In the genomic region with DNA sequence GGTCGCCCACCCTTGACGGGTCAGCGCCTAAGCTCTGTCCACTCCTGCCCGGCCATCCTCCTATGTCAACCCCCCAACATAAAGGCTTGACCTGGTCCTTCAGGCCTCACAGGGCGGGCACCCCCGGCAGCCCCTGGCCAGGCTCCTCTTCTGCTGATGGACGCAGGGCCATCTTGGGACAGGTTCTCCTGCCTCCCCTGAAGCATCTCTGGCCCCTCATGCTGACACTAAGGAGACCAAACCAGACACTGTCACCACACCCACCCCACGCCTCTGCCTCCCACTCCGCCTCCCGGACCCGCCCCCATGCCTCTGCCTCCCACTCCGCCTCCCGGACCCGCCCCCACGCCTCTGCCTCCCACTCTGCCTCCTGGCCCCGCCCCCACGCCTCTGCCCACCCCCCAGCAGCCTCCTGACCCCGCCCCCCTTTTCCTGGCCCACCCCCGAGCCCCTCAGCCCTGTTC, we compare ENCODE assay signal across 26 cellular contexts. TPM values are rescaled to one million over a fixed set of nuclear protein-coding genes. Genes with fewer than 3 reads are reported as not detected.
"Had no signal": no experiment of that assay in that cellular context is flagged by ENCODE, and none has a peak within 500 bp of the region (broad histone marks: within the 10 kb centered on the region; RNA-seq: fewer than 3 reads in every experiment).

No MANE protein-coding gene starts in this region.

- H3K9me3 ChIP-seq: sigmoid colon, upper lobe of right lung had no signal

- FAIRE-seq: astrocyte, colon, endothelial cell of umbilical vein, TTC549 had no signal

- DNase-seq: activated CD4-positive, alpha-beta T cell treated with anti-CD3 and anti-CD28 coated beads for 1 hour; activated CD4-positive, alpha-beta T cell treated with anti-CD3 and anti-CD28 coated beads, Interleukin-2, amount 50 U/mL, for 1 hour; activated naive CD4-positive, alpha-beta T cell; activated naive CD8-positive, alpha-beta T cell treated with anti-CD3 and anti-CD28 coated beads for 36 hours; activated T-cell treated with anti-CD3 and anti-CD28 coated beads, Interleukin-2, amount 50 U/mL, for 1 hour; effector memory CD4-positive, alpha-beta T cell; foreskin melanocyte; left ventricle myocardium superior; mammary epithelial cell; nucleus accumbens; sigmoid colon; stimulated activated CD4-positive, alpha-beta T cell treated with anti-CD3 and anti-CD28 coated beads, Interleukin-2, amount 100 ng/mL, for 48 hours; stimulated activated naive CD4-positive, alpha-beta T cell treated with Interleukin-2 at 50 U/mL for 16 hours; T-cell; WERI-Rb-1 had no signal

- ATAC-seq: esophagus mucosa, left ventricle myocardium superior, T-cell, upper lobe of right lung had no signal

- H3K4me3 ChIP-seq: sigmoid colon, smooth muscle cell, upper lobe of right lung had no signal

- H3K27ac ChIP-seq: sigmoid colon, upper lobe of right lung, WERI-Rb-1 had no signal

- H3K4me1 ChIP-seq: sigmoid colon, upper lobe of right lung had no signal

- H3K27me3 ChIP-seq: sigmoid colon, upper lobe of right lung had no signal

- H3K4me2 ChIP-seq: smooth muscle cell had no signal

- H3K36me3 ChIP-seq: sigmoid colon, upper lobe of right lung, WERI-Rb-1 had no signal

RNA-seq across cellular contexts. Expression of a gene that starts 6.8 kb away (rescaled TPM):
- total RNA-seq: activated naive CD8-positive, alpha-beta T cell treated with anti-CD3 and anti-CD28 coated beads for 36 hours; activated T-helper 2 cell treated with anti-CD3 and anti-CD28 coated beads, Interferon-gamma antibody, Interleukin-2, Interleukin-4, amounts not matched to agents 10 μg/mL and 5 μg/mL and 100 μg/mL, durations not matched to agents 14 hours and 24 hours and 36 hours; astrocyte; dermis microvascular lymphatic vessel endothelial cell; endothelial cell of umbilical vein; esophagus mucosa; left ventricle myocardium superior; mammary epithelial cell; renal cortical epithelial cell; sigmoid colon; smooth muscle cell; subcutaneous adipose tissue; T-cell; upper lobe of right lung had no signal
- polyA plus RNA-seq: endothelial cell of umbilical vein, mammary epithelial cell, sigmoid colon had no signal

RNA-seq across cellular contexts. Expression of a gene that starts 8.8 kb away (rescaled TPM):
- total RNA-seq: activated naive CD8-positive, alpha-beta T cell treated with anti-CD3 and anti-CD28 coated beads for 36 hours; activated T-helper 2 cell treated with anti-CD3 and anti-CD28 coated beads, Interferon-gamma antibody, Interleukin-2, Interleukin-4, amounts not matched to agents 10 μg/mL and 5 μg/mL and 100 μg/mL, durations not matched to agents 14 hours and 24 hours and 36 hours; dermis microvascular lymphatic vessel endothelial cell; endothelial cell of umbilical vein; esophagus mucosa; left ventricle myocardium superior; mammary epithelial cell; renal cortical epithelial cell; sigmoid colon; subcutaneous adipose tissue; T-cell; upper lobe of right lung had no signal
- polyA plus RNA-seq: endothelial cell of umbilical vein, mammary epithelial cell, sigmoid colon, smooth muscle cell had no signal

RNA-seq across cellular contexts. Expression of a gene that starts 31.5 kb away (rescaled TPM):
- total RNA-seq: activated naive CD8-positive, alpha-beta T cell treated with anti-CD3 and anti-CD28 coated beads for 36 hours; activated T-helper 2 cell treated with anti-CD3 and anti-CD28 coated beads, Interferon-gamma antibody, Interleukin-2, Interleukin-4, amounts not matched to agents 10 μg/mL and 5 μg/mL and 100 μg/mL, durations not matched to agents 14 hours and 24 hours and 36 hours; astrocyte; dermis microvascular lymphatic vessel endothelial cell; endothelial cell of umbilical vein; esophagus mucosa; left ventricle myocardium superior; mammary epithelial cell; renal cortical epithelial cell; sigmoid colon; subcutaneous adipose tissue; T-cell; upper lobe of right lung had no signal
- polyA plus RNA-seq: endothelial cell of umbilical vein, mammary epithelial cell had no signal
